In genomic region chr11:134349802-134350355, GRCh38 we compare ENCODE assay signal across 1 cellular context.
TF ChIP-seq lines count a peak whose summit lies in the region.

No MANE protein-coding gene starts in this region.

TF ChIP-seq in GM23338, 12 proteins besides CTCF, POLR2A, EP300 and RAD21 (continued from another document):
- no peak for TF ChIP-seq ZNF462 (CRISPR knock-in tag; IDR thresholded peaks at IDR 0.05)
- no peak for TF ChIP-seq ZNF331 (CRISPR knock-in tag; IDR thresholded peaks at IDR 0.05; ENCODE audit: low read depth)
